In genomic region chr2:33217431-33217830, GRCh38 we compare ENCODE assay signal across 13 cellular contexts.
"Had no signal": no experiment of that assay in that cellular context is flagged by ENCODE, and none has a peak within 500 bp of the region (broad histone marks: within the 10 kb centered on the region; RNA-seq: fewer than 3 reads in every experiment).

No MANE protein-coding gene starts in this region.

- FAIRE-seq: frontal cortex had no signal

- H3K4me3 ChIP-seq: mucosa of descending colon, psoas muscle, SJSA1, skin epidermis, upper lobe of right lung had no signal

- H3K27ac ChIP-seq: psoas muscle, SJSA1, upper lobe of right lung had no signal

- ATAC-seq: activated CD8-positive, alpha-beta memory T cell treated with anti-CD3 and anti-CD28 coated beads, Interleukin-2, amount 10 ng/mL, durations not matched to agents 7 days and 5 days; activated T-cell treated with anti-CD3 and anti-CD28 coated beads, Interleukin-2, amount 50 U/mL, for 4 hours; mucosa of descending colon; natural killer cell treated with Interleukin-12 subunit alpha and Interleukin-12 subunit beta and Interleukin-15 and Interleukin-18, amount 100 ng/mL, for 72 hours had no signal

- H3K27me3 ChIP-seq: SJSA1, upper lobe of right lung had no signal

- H3K9me3 ChIP-seq: mucosa of descending colon, psoas muscle, SJSA1, upper lobe of right lung had no signal

- DNase-seq: activated CD4-positive, alpha-beta T cell treated with anti-CD3 and anti-CD28 coated beads, Interleukin-2, amount 50 U/mL, for 48 hours; activated CD4-positive, CD25-positive, alpha-beta regulatory T cell treated with anti-CD3 and anti-CD28 coated beads, Interleukin-2, amount 50 U/mL, for 72 hours; activated CD8-positive, alpha-beta memory T cell treated with anti-CD3 and anti-CD28 coated beads, Interleukin-2, amount 10 ng/mL, durations not matched to agents 7 days and 5 days; activated effector memory CD4-positive, alpha-beta T cell treated with anti-CD3 and anti-CD28 coated beads, Interleukin-2, amount 50 U/mL, for 16 hours; activated T-cell treated with anti-CD3 and anti-CD28 coated beads, Interleukin-2, amount 50 U/mL, for 4 hours; SW 1271; upper lobe of right lung had no signal

- H3K36me3 ChIP-seq: SJSA1, upper lobe of right lung had no signal
